In genomic region chr12:47033797-47034555, GRCh38 we compare ENCODE assay signal across 17 cellular contexts. TPM values are rescaled to one million over a fixed set of nuclear protein-coding genes. Genes with fewer than 3 reads are reported as not detected.
DNase-seq lines count a peak whose midpoint lies in the region; ATAC-seq, FAIRE-seq and TF ChIP-seq lines count a peak whose summit lies in the region.
"Had no signal": no experiment of that assay in that cellular context is flagged by ENCODE, and none has a peak within 500 bp of the region (broad histone marks: within the 10 kb centered on the region; RNA-seq: fewer than 3 reads in every experiment).

No MANE protein-coding gene starts in this region.

- TF ChIP-seq CTCF in keratinocyte (optimal IDR thresholded peaks at IDR 0.05 in 1 of 3, IDR thresholded peaks at IDR 0.05 in 1 of 3, conservative IDR thresholded peaks at IDR 0.05 in 1 of 3; ENCODE audit: extremely low read depth in 1 of 3, insufficient read depth in 2 of 3, low read length in 3 of 3), result no peak
- TF ChIP-seq CTCF in CD4-positive, alpha-beta T cell (IDR thresholded peaks at IDR 0.05), result no peak

- H3K27me3 ChIP-seq in HAP-1 (ENCODE audit: low read depth), result peaks cover 4% of the 10 kb centered on the region
- no peaks in the 10 kb centered on the region for H3K27me3 ChIP-seq in adipocyte (replicated peaks; ENCODE audit: control insufficient read depth, insufficient read depth, low read length)
- H3K27me3 ChIP-seq in keratinocyte (ENCODE audit: control insufficient read depth, extremely low read depth, insufficient read depth, low read length), result no peaks in the 10 kb centered on the region
- H3K27me3 ChIP-seq in CD4-positive, alpha-beta T cell (ENCODE audit: control insufficient read depth, insufficient read depth, low read length), result no peaks in the 10 kb centered on the region
- H3K27me3 ChIP-seq: BLaER1, cardiac muscle cell had no signal

- FAIRE-seq in keratinocyte (lab: Jason Lieb, UNC), result peak; percentile 68

- H3K4me1 ChIP-seq in HAP-1, result no peaks in the 10 kb centered on the region
- peaks cover 10% of the 10 kb centered on the region for H3K4me1 ChIP-seq in adipocyte (ENCODE audit: control insufficient read depth, insufficient read depth, low read length)
- peaks cover 22% of the 10 kb centered on the region for H3K4me1 ChIP-seq in keratinocyte (ENCODE audit: control insufficient read depth, extremely low read depth, insufficient read depth, low read length)
- H3K4me1 ChIP-seq: BLaER1 had no signal

- no peaks in the 10 kb centered on the region for H3K9me1 ChIP-seq in keratinocyte (ENCODE audit: control insufficient read depth, extremely low read depth, insufficient read depth, low read length)

- H3K36me3 Mint-ChIP-seq in CD4-positive, alpha-beta T cell (ENCODE audit: low read depth), result no peaks in the 10 kb centered on the region

- no peaks in the 10 kb centered on the region for H4K20me1 ChIP-seq in keratinocyte (ENCODE audit: control insufficient read depth, extremely low read depth, insufficient read depth, low read length)
- H4K20me1 ChIP-seq: BLaER1 had no signal

- H3K4me2 ChIP-seq in keratinocyte (ENCODE audit: control insufficient read depth, extremely low read depth, insufficient read depth, low read depth, low read length), result peak overlapping the region; percentile 42
- H3K4me2 ChIP-seq: BLaER1 had no signal

- peak overlapping the region; percentile 15 for H2AFZ ChIP-seq in keratinocyte (ENCODE audit: control insufficient read depth, low read length)

- intact Hi-C loops in CD4-positive, alpha-beta T cell (cut with DNase I, micrococcal nuclease), result loop anchor here (1.0 to 10.0 kb wide), 5 partner anchors 158 to 653 kb away; no protein-coding TSS in a partner anchor

- CTCF ChIA-PET in CD4-positive, alpha-beta T cell (lab: Charles Lee), result interaction anchor here (0.6 to 2.4 kb wide), 3 partner anchors 52 to 363 kb away, joined by 3 to 19 read pairs (median 6); no protein-coding TSS in a partner anchor

- H3K27me3 Mint-ChIP-seq in CD4-positive, alpha-beta T cell, result no peaks in the 10 kb centered on the region
- H3K27me3 Mint-ChIP-seq: activated B cell treated with CpG ODN at 0.5 μM for 24 hours had no signal

- H3K27ac Mint-ChIP-seq in CD4-positive, alpha-beta T cell, result no peak overlapping the region
- H3K27ac Mint-ChIP-seq: activated B cell treated with CpG ODN at 0.5 μM for 24 hours had no signal

- no peaks in the 10 kb centered on the region for H3K9me3 ChIP-seq in HAP-1
- no peaks in the 10 kb centered on the region for H3K9me3 ChIP-seq in adipocyte (ENCODE audit: control insufficient read depth, low read length)
- H3K9me3 ChIP-seq in keratinocyte (ENCODE audit: control insufficient read depth, low read depth, low read length), result no peaks in the 10 kb centered on the region
- no peaks in the 10 kb centered on the region for H3K9me3 ChIP-seq in CD4-positive, alpha-beta T cell (ENCODE audit: control insufficient read depth, low read length)
- H3K9me3 ChIP-seq: BLaER1, mucosa of descending colon had no signal

- H3K27ac ChIP-seq in keratinocyte (ENCODE audit: control insufficient read depth, insufficient read depth, low read length), result peak overlapping the region; percentile 57
- H3K27ac ChIP-seq in CD4-positive, alpha-beta T cell (ENCODE audit: low read depth, low read length), result no peak overlapping the region
- H3K27ac ChIP-seq: BLaER1, cardiac muscle cell had no signal

- dilution Hi-C loops in keratinocyte (cut with MboI; ENCODE audit: extremely low pct_ligation_motif_present, low sequenced_read_pairs), result no loop called here

- peaks cover 19% of the 10 kb centered on the region for H3K4me1 Mint-ChIP-seq in CD4-positive, alpha-beta T cell (ENCODE audit: low read depth)

- no peak overlapping the region for H3K4me3 ChIP-seq in HAP-1
- H3K4me3 ChIP-seq in adipocyte (ENCODE audit: low read length), result no peak overlapping the region
- H3K4me3 ChIP-seq in keratinocyte (ENCODE audit: control insufficient read depth in 2 of 3, extremely low read depth in 1 of 3, insufficient read depth in 2 of 3, low read depth in 1 of 3, low read length in 3 of 3), result no peak overlapping the region
- H3K4me3 ChIP-seq: BLaER1, cardiac muscle cell, mucosa of descending colon had no signal

- H3K79me2 ChIP-seq in keratinocyte (ENCODE audit: control insufficient read depth, insufficient read depth, low read length), result no peaks in the 10 kb centered on the region

- peak; percentile 63 for DNase-seq in Caki2 (ENCODE audit: low read depth)
- DNase-seq in HAP-1 (ENCODE audit: low spot score in 2 of 2), result peak; percentile 7 to 25
- DNase-seq in adipocyte (ENCODE audit: low read depth), result peak; percentile 54
- no peak for DNase-seq in keratinocyte (ENCODE audit: low read depth, low spot score)
- no peak for DNase-seq in CD4-positive, alpha-beta T cell
- DNase-seq in left lobe of liver (ENCODE audit: low spot score), result no peak
- no peak for DNase-seq in GM19240 (ENCODE audit: insufficient read length, low spot score)
- DNase-seq in Ammon's horn (ENCODE audit: low spot score), result no peak
- DNase-seq: activated B cell treated with CpG ODN at 0.5 μM for 24 hours; activated gamma-delta T cell treated with Interleukin-2 at 50 U/mL for 16 hours; hippocampal formation; mucosa of descending colon; NCI-H1417; stimulated activated CD4-positive, alpha-beta T cell treated with anti-CD3 and anti-CD28 coated beads, Interleukin-2, amount 100 ng/mL, for 48 hours had no signal

- ATAC-seq in CD4-positive, alpha-beta T cell (ENCODE audit: poor library complexity), result no peak
- ATAC-seq in left lobe of liver, result no peak
- ATAC-seq: left colon had no signal

- H3K9ac ChIP-seq in adipocyte (ENCODE audit: low read length) (no peak overlapping the region), keratinocyte (ENCODE audit: control insufficient read depth, extremely low read depth, insufficient read depth, low read length) (peak overlapping the region; percentile 6)
- H3K9ac ChIP-seq: BLaER1 had no signal

- H3K36me3 ChIP-seq in HAP-1 (replicated peaks) (no peaks in the 10 kb centered on the region), adipocyte (ENCODE audit: control insufficient read depth, insufficient read depth, low read length, severe bottlenecking) (no peaks in the 10 kb centered on the region), keratinocyte (ENCODE audit: control insufficient read depth in 2 of 2, extremely low read depth in 1 of 2, insufficient read depth in 2 of 2, low read length in 2 of 2) (no peaks in the 10 kb centered on the region)
- H3K36me3 ChIP-seq: BLaER1, cardiac muscle cell had no signal

- H3K9me3 Mint-ChIP-seq in CD4-positive, alpha-beta T cell, result no peaks in the 10 kb centered on the region
- H3K9me3 Mint-ChIP-seq: activated B cell treated with CpG ODN at 0.5 μM for 24 hours had no signal

- POLR2A ChIA-PET in CD4-positive, alpha-beta T cell (lab: Charles Lee), result interaction anchor here (0.9 to 1.9 kb wide), 4 partner anchors 182 to 653 kb away, joined by 3 to 14 read pairs (median 9); no protein-coding TSS in a partner anchor

- in situ Hi-C loops in Caki2 (cut with HindIII; ENCODE audit: low pct_unique_long_range_greater_than_20kb, low sequenced_read_pairs), result loop anchor here (25.0 kb wide), 1 partner anchor 653 kb away; no protein-coding TSS in a partner anchor
- in situ Hi-C loops in HAP-1 (cut with MboI; ENCODE audit: low sequenced_read_pairs), result no loop called here

- no peak overlapping the region for H3K4me3 Mint-ChIP-seq in CD4-positive, alpha-beta T cell
- H3K4me3 Mint-ChIP-seq: activated B cell treated with CpG ODN at 0.5 μM for 24 hours had no signal

RNA-seq across cellular contexts. Expression of gene PCED1B, which starts 45.4 kb away (rescaled TPM):
- 1.9 TPM in 1 of 2 replicates, not detected in the other for total RNA-seq in Caki2 (2014; rRNA removed; shearing (Covaris generic); ENCODE audit: low replicate concordance)
- 3.1 to 3.7 TPM (median 3.2 TPM) in 3 replicates for polyA plus RNA-seq in keratinocyte
- polyA plus RNA-seq in keratinocyte (2011; ENCODE audit: low read depth), result 2.0 TPM
- polyA plus RNA-seq in keratinocyte (2011; cell fraction: cytosol; rRNA removed), result 2.4 and 4.7 TPM in 2 replicates
- 7.8 and 13.8 TPM in 2 replicates for polyA plus RNA-seq in keratinocyte (2011; cell fraction: nucleus; rRNA removed)
- 5.1 and 8.0 TPM in 2 replicates for polyA plus RNA-seq in keratinocyte (2012; ENCODE audit: low replicate concordance)
- 2.9 to 5.0 TPM (median 4.4 TPM) in 3 replicates for polyA minus RNA-seq in keratinocyte
- 2.1 TPM for polyA minus RNA-seq in keratinocyte (2011; cell fraction: cytosol; rRNA and poly(A)+ RNA removed)
- 3.2 and 4.5 TPM in 2 replicates for polyA minus RNA-seq in keratinocyte (2011; cell fraction: nucleus; rRNA and poly(A)+ RNA removed)
- 10 to 100 TPM; 18.7 to 20.0 TPM for total RNA-seq in CD4-positive, alpha-beta T cell
- 1.2 TPM for total RNA-seq in left lobe of liver

RNA-seq across cellular contexts. Expression of gene AMIGO2, which starts 45.8 kb away (rescaled TPM):
- 141 and 155 TPM in 2 replicates for total RNA-seq in Caki2 (2014; rRNA removed; shearing (Covaris generic); ENCODE audit: low replicate concordance)
- 50.7 to 76.5 TPM (median 71.3 TPM) in 3 replicates for polyA plus RNA-seq in keratinocyte
- 8.3 TPM for polyA plus RNA-seq in keratinocyte (2011; ENCODE audit: low read depth)
- 29.4 and 57.4 TPM in 2 replicates for polyA plus RNA-seq in keratinocyte (2011; cell fraction: cytosol; rRNA removed)
- polyA plus RNA-seq in keratinocyte (2011; cell fraction: nucleus; rRNA removed), result 135 and 145 TPM in 2 replicates
- 12.8 and 59.8 TPM in 2 replicates for polyA plus RNA-seq in keratinocyte (2012; ENCODE audit: low replicate concordance)
- polyA minus RNA-seq in keratinocyte, result 33.5 to 51.5 TPM (median 39.6 TPM) in 3 replicates
- 30.3 TPM for polyA minus RNA-seq in keratinocyte (2011; cell fraction: cytosol; rRNA and poly(A)+ RNA removed)
- polyA minus RNA-seq in keratinocyte (2011; cell fraction: nucleus; rRNA and poly(A)+ RNA removed), result 45.1 and 74.9 TPM in 2 replicates
- total RNA-seq in CD4-positive, alpha-beta T cell, result 10 to 100 TPM in 1 of 2 experiments, 1 to 10 TPM in 1; 9.7 to 10.1 TPM
- total RNA-seq in left lobe of liver, result 1.5 TPM

Comparison
In these comparisons a context has a peak if more than half of its experiments do, and no peak if none do; other contexts are left out.
1. DNase-seq: peak in Caki2 (single experiment), HAP-1 (2 of 2) and adipocyte (single experiment); none in keratinocyte (single experiment), CD4-positive, alpha-beta T cell (0 of 10), left lobe of liver (single experiment), GM19240 (single experiment) and Ammon's horn (single experiment).
2. RNA of gene AMIGO2, which starts 45.8 kb away (total RNA-seq): 141 to 155 TPM in Caki2; 9.7 to 10.1 TPM in CD4-positive, alpha-beta T cell and 1.5 TPM in left lobe of liver (single experiment); every median in the first group is over 10 times any median in the second.